9 cellular contexts compared by ENCODE assay signal in the genomic region with DNA sequence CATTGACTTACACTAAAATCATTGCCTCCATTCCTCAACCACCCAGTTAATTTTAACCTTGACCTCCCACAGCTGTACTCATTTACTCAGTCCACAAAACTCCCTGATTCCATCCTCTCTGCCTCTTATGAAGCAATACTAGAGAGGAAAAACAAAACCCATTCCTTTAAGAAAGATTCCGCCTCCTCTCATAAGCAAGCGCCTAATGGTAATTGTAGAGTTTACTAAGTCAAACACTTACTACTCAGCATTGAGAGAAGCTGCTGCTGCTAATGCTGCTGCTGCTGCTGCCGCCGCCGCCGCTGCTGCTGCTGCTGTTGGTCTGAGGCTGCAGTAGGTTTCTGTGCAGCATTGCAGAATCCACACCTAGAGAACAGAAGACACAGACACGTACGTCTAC. TPM values are rescaled to one million over a fixed set of nuclear protein-coding genes. Genes with fewer than 3 reads are reported as not detected.
DNase-seq lines count a peak whose midpoint lies in the region; ATAC-seq and TF ChIP-seq lines count a peak whose summit lies in the region.
"Had no signal": no experiment of that assay in that cellular context is flagged by ENCODE, and none has a peak within 500 bp of the region (broad histone marks: within the 10 kb centered on the region; RNA-seq: fewer than 3 reads in every experiment).

No MANE protein-coding gene starts in this region.

- peaks cover 28% of the 10 kb centered on the region for H3K79me2 ChIP-seq in fibroblast of lung (ENCODE audit: control insufficient read depth, insufficient read depth, low read length)

- H3K9ac ChIP-seq in fibroblast of lung (ENCODE audit: insufficient read depth, low read length): peak overlapping the region; percentile 73

- H2AFZ ChIP-seq in fibroblast of lung (ENCODE audit: low read length): peak overlapping the region; percentile 66

- peak overlapping the region; percentile 75 to 83 (median 79) for H3K4me3 ChIP-seq in fibroblast of lung (replicated peaks in 1 of 4; ENCODE audit: control extremely low read depth in 1 of 4, insufficient read depth in 1 of 4, low read depth in 3 of 4, low read length in 4 of 4)

- H3K4me1 ChIP-seq in fibroblast of lung (ENCODE audit: control insufficient read depth, extremely low read depth, insufficient read depth, low read length): peaks cover 4% of the 10 kb centered on the region

- TF ChIP-seq CTCF in fibroblast of lung (conservative IDR thresholded peaks at IDR 0.05 in 1 of 2, IDR thresholded peaks at IDR 0.05 in 1 of 2; ENCODE audit: low read depth in 1 of 2, low read length in 2 of 2): no peak

- H3K36me3 ChIP-seq in fibroblast of lung (ENCODE audit: control insufficient read depth, insufficient read depth, low read length): no peaks in the 10 kb centered on the region

- DNase-seq in DMS79 treated with DMSO at 0.1 percent for 48 hours (lab: John Stamatoyannopoulos, UW) (peak; percentile 22), NCI-H82 treated with DMSO at 0.1 percent for 48 hours (lab: John Stamatoyannopoulos, UW; ENCODE audit: unreplicated experiment) (peak; percentile 23), fibroblast of lung (ENCODE audit: low read depth in 2 of 2) (peak; percentile 74 to 94), nucleus accumbens (lab: John Stamatoyannopoulos, UW) (peak in 46 of 56 donors; percentile 2 to 66 (median 34)), NCI-H2171 treated with DMSO at 0.1 percent for 48 hours (lab: John Stamatoyannopoulos, UW) (no peak), NCI-H446 (lab: John Stamatoyannopoulos, UW) (no peak), activated gamma-delta T cell treated with Interleukin-2 at 50 U/mL for 16 hours (no peak)

- H3K27me3 ChIP-seq in fibroblast of lung (ENCODE audit: control insufficient read depth, insufficient read depth, low read length): no peaks in the 10 kb centered on the region

- H3K9me3 ChIP-seq in fibroblast of lung (ENCODE audit: control insufficient read depth, insufficient read depth, low read depth, low read length): no peaks in the 10 kb centered on the region

- peak overlapping the region; percentile 89 for H3K27ac ChIP-seq in fibroblast of lung (ENCODE audit: insufficient read depth, low read length)

- ATAC-seq in HG03135 (IDR thresholded peaks at IDR 0.05; ENCODE audit: unreplicated experiment): no peak
- ATAC-seq: left colon had no signal

- no peaks in the 10 kb centered on the region for H4K20me1 ChIP-seq in fibroblast of lung (ENCODE audit: control insufficient read depth, extremely low read depth, insufficient read depth, low read length)

- peak overlapping the region; percentile 89 for H3K4me2 ChIP-seq in fibroblast of lung (ENCODE audit: extremely low read depth, insufficient read depth, low read length)

RNA-seq across cellular contexts. Expression of a gene that starts 2.1 kb away (rescaled TPM):
- 93.0 and 114 TPM in 2 replicates for total RNA-seq in fibroblast of lung
- polyA plus RNA-seq in fibroblast of lung: 213 and 416 TPM in 2 replicates
- 55.8 and 93.0 TPM in 2 replicates for polyA plus RNA-seq in fibroblast of lung (2012)
- 37.9 and 48.3 TPM in 2 replicates for polyA minus RNA-seq in fibroblast of lung (ENCODE audit: low replicate concordance)

Comparison
In these comparisons a context has a peak if more than half of its experiments do, and no peak if none do; other contexts are left out.
1. DNase-seq: peak in DMS79 treated with DMSO at 0.1 percent for 48 hours (single experiment), NCI-H82 treated with DMSO at 0.1 percent for 48 hours (single experiment), fibroblast of lung (2 of 2) and nucleus accumbens (46 of 56); none in NCI-H2171 treated with DMSO at 0.1 percent for 48 hours (single experiment), NCI-H446 (0 of 2) and activated gamma-delta T cell treated with Interleukin-2 at 50 U/mL for 16 hours (single experiment).